Comparison of ENCODE assay signal across 8 cellular contexts in genomic region chr12:46386877-46387629, GRCh38. TPM values are rescaled to one million over a fixed set of nuclear protein-coding genes. Genes with fewer than 3 reads are reported as not detected.
DNase-seq lines count a peak whose midpoint lies in the region; ATAC-seq and TF ChIP-seq lines count a peak whose summit lies in the region.

No MANE protein-coding gene starts in this region.

- TF ChIP-seq CTCF in Calu3 (IDR thresholded peaks at IDR 0.05; ENCODE audit: unreplicated experiment) = no peak

- CTCF ChIA-PET in Calu3 (lab: Charles Lee) = no interaction called here

- no TSS peak for BruUV-seq in Calu3 (replicated peaks; lab: Mats Ljungman, UMichigan)

- H3K36me3 Mint-ChIP-seq in Calu3 (ENCODE audit: insufficient read depth, unreplicated experiment) = peaks cover 30% of the 10 kb centered on the region

- intact Hi-C loops in right cardiac atrium (cut with DNase I) (loop anchor here in 1 of 4 donors (10.0 kb wide), 1 partner anchor 78 kb away; no protein-coding TSS in a partner anchor), Calu3 (cut with micrococcal nuclease; ENCODE audit: unreplicated experiment) (no loop called here)

- H3K9me3 Mint-ChIP-seq in Calu3 (ENCODE audit: low read depth, unreplicated experiment) = no peaks in the 10 kb centered on the region

- H3K9me3 ChIP-seq in right cardiac atrium (ENCODE audit: control insufficient read depth, low read length) = no peaks in the 10 kb centered on the region
- no peaks in the 10 kb centered on the region for H3K9me3 ChIP-seq in thymus (ENCODE audit: control insufficient read depth)

- H3K27ac ChIP-seq in right cardiac atrium (ENCODE audit: low read length) (peak overlapping the region; percentile 43), thymus (ENCODE audit: low read depth) (peak overlapping the region; percentile 68)

- H3K36me3 ChIP-seq in thymus (ENCODE audit: control insufficient read depth, insufficient read depth) = peaks cover 3% of the 10 kb centered on the region

- H3K27ac Mint-ChIP-seq in Calu3 (ENCODE audit: unreplicated experiment) = no peak overlapping the region

- H3K27me3 ChIP-seq in right cardiac atrium (ENCODE audit: control insufficient read depth, insufficient read depth) (no peaks in the 10 kb centered on the region), thymus (ENCODE audit: control insufficient read depth, insufficient read depth) (no peaks in the 10 kb centered on the region)

- DNase-seq in SKM-1 treated with dmso at 0.1 percent for 144 hours (lab: John Stamatoyannopoulos, UW; ENCODE audit: unreplicated experiment) (peak; percentile 46), SKM-1 (lab: John Stamatoyannopoulos, UW; ENCODE audit: unreplicated experiment) (no peak), UCSD-AML1 (lab: John Stamatoyannopoulos, UW; ENCODE audit: unreplicated experiment) (peak; percentile 43), right cardiac atrium (peak; percentile 51 to 75 (median 66)), Calu3 (no peak)

- 9% methylated on average over 7 of the region's 7 CpGs for WGBS in right cardiac atrium
- WGBS in thymus = 15% methylated on average over 7 of the region's 7 CpGs

- H3K4me1 ChIP-seq in right cardiac atrium (ENCODE audit: control insufficient read depth, insufficient read depth, low read length) = peaks cover 10% of the 10 kb centered on the region
- H3K4me1 ChIP-seq in thymus (ENCODE audit: control insufficient read depth, insufficient read depth, low read length) = peaks cover 21% of the 10 kb centered on the region

- no peak overlapping the region for H3K4me3 Mint-ChIP-seq in Calu3 (ENCODE audit: low read depth, unreplicated experiment)

- H3K4me3 ChIP-seq in right cardiac atrium (ENCODE audit: low read length) (peak overlapping the region; percentile 12), thymus (ENCODE audit: low read length) (no peak overlapping the region)

- peak; percentile 32 for ATAC-seq in HG03196 (IDR thresholded peaks at IDR 0.05; ENCODE audit: unreplicated experiment)
- ATAC-seq in right cardiac atrium = no peak
- no peak for ATAC-seq in HG03135 (IDR thresholded peaks at IDR 0.05; ENCODE audit: unreplicated experiment)

- peaks cover 16% of the 10 kb centered on the region for H3K4me1 Mint-ChIP-seq in Calu3 (ENCODE audit: low read depth, unreplicated experiment)

- no peaks in the 10 kb centered on the region for H3K27me3 Mint-ChIP-seq in Calu3 (ENCODE audit: unreplicated experiment)

RNA-seq across cellular contexts. Expression of gene SLC38A2, which starts 14.5 kb away (rescaled TPM):
- total RNA-seq in right cardiac atrium (100 to 1,000 TPM in 3 of 4 donors, 10 to 100 TPM in 1; 87.3 to 143 (median 115) TPM), Calu3 (2022) (142 and 170 TPM in 2 replicates)
- polyA plus RNA-seq in right cardiac atrium (69.5 TPM), thymus (137 TPM)

Comparison
In these comparisons a context has a peak if more than half of its experiments do, and no peak if none do; other contexts are left out.
1. DNase-seq: peak in SKM-1 treated with dmso at 0.1 percent for 144 hours (single experiment), UCSD-AML1 (single experiment) and right cardiac atrium (3 of 3); none in SKM-1 (single experiment) and Calu3 (single experiment).